In genomic region chr5:141420855-141421488, GRCh38 we compare ENCODE assay signal across 9 cellular contexts. TPM values are rescaled to one million over a fixed set of nuclear protein-coding genes. Genes with fewer than 3 reads are reported as not detected.
DNase-seq lines count a peak whose midpoint lies in the region; ATAC-seq and TF ChIP-seq lines count a peak whose summit lies in the region.
"Had no signal": no experiment of that assay in that cellular context is flagged by ENCODE, and none has a peak within 500 bp of the region (broad histone marks: within the 10 kb centered on the region; RNA-seq: fewer than 3 reads in every experiment).

Gene PCDHGA11, plus strand, starts transcription at chr5:141421051. Its CDS starts 177 bp downstream, at chr5:141421228.

- CTCF ChIA-PET in AG04450 (lab: Charles Lee): interaction anchor here (0.7 to 7.6 kb wide), 13 partner anchors 9 to 146 kb away, joined by 3 to 106 read pairs (median 5); partner anchors contain the start of genes PCDHGA10, PCDHGA12, PCDHGB3 and PCDHGC3

- H3K27ac ChIP-seq in AG04450 (ENCODE audit: low read depth, low read length): peak within 1 kb of the TSS; percentile 39
- H3K27ac ChIP-seq in breast epithelium: no peak within 1 kb of the TSS
- H3K27ac ChIP-seq in suprapubic skin: no peak within 1 kb of the TSS

- H3K27me3 ChIP-seq in AG04450 (ENCODE audit: control insufficient read depth, insufficient read depth, low read length) (no peaks in the 10 kb centered on the region), breast epithelium (no peaks in the 10 kb centered on the region), suprapubic skin (no peaks in the 10 kb centered on the region)

- H3K4me1 ChIP-seq in breast epithelium (no peaks in the 10 kb centered on the region), suprapubic skin (no peaks in the 10 kb centered on the region)

- no peak for TF ChIP-seq EP300 in suprapubic skin (IDR thresholded peaks at IDR 0.05)

- WGBS in suprapubic skin: 18% methylated on average over 40 of the region's 42 CpGs

- H3K9me3 ChIP-seq in AG04450 (ENCODE audit: control insufficient read depth, insufficient read depth, low read length): peaks cover 60% of the 10 kb centered on the region
- peaks cover 80 to 100% of the 10 kb centered on the region in 2 donors for H3K9me3 ChIP-seq in breast epithelium
- H3K9me3 ChIP-seq in suprapubic skin: peaks cover 64% of the 10 kb centered on the region

- DNase-seq in AG04450 (ENCODE audit: low read depth, low spot score): no peak
- peak; percentile 17 for DNase-seq in NCI-H69 (lab: John Stamatoyannopoulos, UW)
- no peak for DNase-seq in breast epithelium (ENCODE audit: low spot score in 2 of 2)
- DNase-seq in left lobe of liver (ENCODE audit: low spot score): no peak
- no peak for DNase-seq in suprapubic skin (ENCODE audit: low spot score in 2 of 2)
- no peak for DNase-seq in activated effector memory CD4-positive, alpha-beta T cell treated with anti-CD3 and anti-CD28 coated beads, Interleukin-2, amount 50 U/mL, for 16 hours
- DNase-seq: left cardiac atrium had no signal

- H3K4me3 ChIP-seq in AG04450 (ENCODE audit: low read depth, low read length) (peak within 1 kb of the TSS; percentile 50), breast epithelium (peak within 1 kb of the TSS; percentile 0 to 54 (median 22)), suprapubic skin (peak within 1 kb of the TSS; percentile 36)

- ATAC-seq in GM19452 (IDR thresholded peaks at IDR 0.05; ENCODE audit: unreplicated experiment) (peak; percentile 41), left lobe of liver (peak; percentile 59), GM21447 (IDR thresholded peaks at IDR 0.05; ENCODE audit: unreplicated experiment) (no peak)

- TF ChIP-seq POLR2A in breast epithelium (IDR thresholded peaks at IDR 0.05) (no peak), suprapubic skin (IDR thresholded peaks at IDR 0.05) (no peak)

- POLR2A ChIA-PET in AG04450 (lab: Yijun Ruan, JAX): interaction anchor here (1.0 kb wide), 1 partner anchor 54 kb away, joined by 4 read pairs; no protein-coding TSS in a partner anchor

- H3K36me3 ChIP-seq in breast epithelium: no peaks in the 10 kb centered on the region
- H3K36me3 ChIP-seq in suprapubic skin: no peaks in the 10 kb centered on the region

- TF ChIP-seq CTCF in AG04450 (IDR thresholded peaks at IDR 0.05; ENCODE audit: low read depth, low read length) (peak; percentile 54), breast epithelium (IDR thresholded peaks at IDR 0.05) (no peak), suprapubic skin (IDR thresholded peaks at IDR 0.05) (peak in 1 of 2 donors; percentile 13)

- intact Hi-C loops in breast epithelium (cut with DNase I; ENCODE audit: low total_unique reads): loop anchor here (10.0 kb wide), 1 partner anchor 134 kb away; no protein-coding TSS in a partner anchor

RNA-seq across cellular contexts. Expression of gene PCDHGA11, which starts in this region (rescaled TPM):
- 7.5 and 7.7 TPM in 2 replicates for polyA plus RNA-seq in AG04450 (2011; rRNA removed)
- polyA minus RNA-seq in AG04450 (2011; rRNA and poly(A)+ RNA removed): 19.1 and 20.4 TPM in 2 replicates
- total RNA-seq in breast epithelium (1 to 10 TPM; 5.0 to 9.8 (median 9.7) TPM), left lobe of liver (0.68 TPM), suprapubic skin (10 to 100 TPM in 1 of 4 donors, 1 to 10 TPM in 3; 3.4 to 14.3 (median 6.9) TPM)

Comparison
In these comparisons a context has a peak if more than half of its experiments do, and no peak if none do; other contexts are left out.
1. Peak in ATAC-seq in left lobe of liver; RNA of the gene not detected or under 1 TPM.